In genomic region chr10:34063592-34063991, GRCh38 we compare ENCODE assay signal across 30 cellular contexts.
"Had no signal": no experiment of that assay in that cellular context is flagged by ENCODE, and none has a peak within 500 bp of the region (broad histone marks: within the 10 kb centered on the region; RNA-seq: fewer than 3 reads in every experiment).

No MANE protein-coding gene starts in this region.

- H3K4me3 ChIP-seq: coronary artery, dorsolateral prefrontal cortex had no signal

- FAIRE-seq: bronchial epithelial cell, frontal cortex had no signal

- H3K27me3 ChIP-seq: brain microvascular endothelial cell had no signal

- H3K27ac ChIP-seq: brain microvascular endothelial cell, coronary artery, dorsolateral prefrontal cortex, WERI-Rb-1 had no signal

- ATAC-seq: activated CD4-positive, alpha-beta T cell treated with anti-CD3 and anti-CD28 coated beads for 36 hours; activated CD8-positive, alpha-beta memory T cell treated with anti-CD3 and anti-CD28 coated beads, Interleukin-2, amount 10 ng/mL, durations not matched to agents 7 days and 5 days; activated CD8-positive, alpha-beta T cell treated with anti-CD3 and anti-CD28 coated beads, Interleukin-2, amount 10 ng/mL, durations not matched to agents 7 days and 5 days; activated naive CD8-positive, alpha-beta T cell treated with anti-CD3 and anti-CD28 coated beads, Interleukin-2, amount 50 U/mL, for 24 hours; esophagus mucosa; T-helper 17 cell had no signal

- H3K36me3 ChIP-seq: brain microvascular endothelial cell, WERI-Rb-1 had no signal

- DNase-seq: activated CD4-positive, alpha-beta memory T cell treated with anti-CD3 and anti-CD28 coated beads for 36 hours; activated CD4-positive, alpha-beta T cell treated with anti-CD3 and anti-CD28 coated beads for 36 hours; activated CD4-positive, alpha-beta T cell treated with anti-CD3 and anti-CD28 coated beads, Interleukin-2, amount 10 ng/mL, durations not matched to agents 24 days and 14 days; activated CD4-positive, CD25-positive, alpha-beta regulatory T cell; activated CD4-positive, CD25-positive, alpha-beta regulatory T cell treated with anti-CD3 and anti-CD28 coated beads, Interleukin-2, amount 50 U/mL, for 72 hours; activated CD8-positive, alpha-beta memory T cell treated with anti-CD3 and anti-CD28 coated beads, Interleukin-2, amount 10 ng/mL, durations not matched to agents 7 days and 5 days; activated CD8-positive, alpha-beta memory T cell treated with anti-CD3 and anti-CD28 coated beads, Interleukin-2, amount 50 U/mL, for 4 hours; activated CD8-positive, alpha-beta T cell treated with anti-CD3 and anti-CD28 coated beads, Interleukin-2, amount 10 ng/mL, durations not matched to agents 7 days and 5 days; activated effector memory CD4-positive, alpha-beta T cell treated with anti-CD3 and anti-CD28 coated beads, Interleukin-2, amount 50 U/mL, for 16 hours; activated naive CD4-positive, alpha-beta T cell treated with anti-CD3 and anti-CD28 coated beads for 36 hours; activated naive CD8-positive, alpha-beta T cell treated with anti-CD3 and anti-CD28 coated beads for 36 hours; activated naive CD8-positive, alpha-beta T cell treated with anti-CD3 and anti-CD28 coated beads, Interleukin-2, amount 50 U/mL, for 24 hours; activated T-cell treated with anti-CD3 and anti-CD28 coated beads, Interleukin-2, amount 50 U/mL, for 1 hour; activated T-cell treated with anti-CD3 and anti-CD28 coated beads, Interleukin-2, amount 50 U/mL, for 48 hours; amniotic stem cell; anterior cingulate cortex; brain microvascular endothelial cell; dorsolateral prefrontal cortex; effector memory CD4-positive, alpha-beta T cell; endodermal cell; foreskin fibroblast; head of caudate nucleus; hippocampal formation; T-helper 17 cell; T1000; WERI-Rb-1 had no signal
